8 cellular contexts compared by ENCODE assay signal in the genomic region with DNA sequence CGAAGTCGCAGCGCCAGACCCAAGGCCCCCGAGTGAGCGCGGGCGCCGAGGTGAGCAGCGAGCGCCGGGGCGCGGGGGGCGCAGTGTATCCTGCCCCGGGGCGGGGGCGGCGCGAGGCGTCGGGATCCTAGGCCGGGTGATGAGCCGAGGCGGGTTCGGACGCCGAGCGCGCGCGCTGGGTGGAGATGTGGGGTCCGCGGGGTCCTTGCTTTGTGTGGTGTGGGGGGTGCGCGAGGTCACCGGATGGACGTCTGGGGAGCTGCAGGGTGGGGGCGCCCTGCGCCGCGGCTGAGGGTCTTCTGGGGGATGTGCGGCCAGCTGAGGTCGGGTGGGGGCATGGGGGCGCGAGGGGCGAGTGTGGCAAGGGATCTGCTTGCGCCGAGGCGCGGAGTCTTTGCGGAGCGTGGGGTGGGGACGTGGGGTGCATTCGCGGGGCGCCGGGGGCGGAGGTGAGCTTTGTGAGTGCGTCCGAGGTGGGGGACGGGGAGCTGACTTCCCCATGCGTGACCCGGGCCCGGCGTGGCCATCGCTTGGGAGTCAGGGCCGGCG. TPM values are rescaled to one million over a fixed set of nuclear protein-coding genes. Genes with fewer than 3 reads are reported as not detected.
DNase-seq lines count a peak whose midpoint lies in the region; ATAC-seq and TF ChIP-seq lines count a peak whose summit lies in the region.

No MANE protein-coding gene starts in this region.

- TF ChIP-seq CTCF in VCaP (conservative IDR thresholded peaks at IDR 0.05) (no peak), suprapubic skin (IDR thresholded peaks at IDR 0.05) (no peak)

- peak overlapping the region; percentile 77 to 78 for H3K4me3 ChIP-seq in duodenal mucosa (ENCODE audit: low read depth in 1 of 2, low read length in 2 of 2)
- H3K4me3 ChIP-seq in mesenchymal stem cell (ENCODE audit: insufficient read depth in 1 of 2, low read depth in 1 of 2, low read length in 2 of 2): peak overlapping the region; percentile 78 to 80
- peak overlapping the region; percentile 76 for H3K4me3 ChIP-seq in suprapubic skin

- DNase-seq in DMS 273 (lab: John Stamatoyannopoulos, UW; ENCODE audit: unreplicated experiment) (peak; percentile 62), DMS 273 treated with DMSO at 0.1 percent for 48 hours (lab: John Stamatoyannopoulos, UW) (no peak), mesenchymal stem cell (no peak), suprapubic skin (ENCODE audit: low spot score in 2 of 2) (peak; percentile 76 to 84), GF-D8 (lab: John Stamatoyannopoulos, UW) (no peak)

- peak overlapping the region; percentile 40 for H2BK5ac ChIP-seq in mesenchymal stem cell (ENCODE audit: low read depth, low read length, poor library complexity, severe bottlenecking)

- no peak for TF ChIP-seq POLR2A in suprapubic skin (IDR thresholded peaks at IDR 0.05)

- peak overlapping the region; percentile 53 to 97 for H3K4ac ChIP-seq in mesenchymal stem cell (ENCODE audit: low read depth in 1 of 2, low read length in 2 of 2)

- H3K27ac ChIP-seq in VCaP (peak overlapping the region; percentile 95), duodenal mucosa (ENCODE audit: low read depth, low read length) (peak overlapping the region; percentile 87), mesenchymal stem cell (ENCODE audit: low read length, poor library complexity, severe bottlenecking) (no peak overlapping the region), suprapubic skin (peak overlapping the region; percentile 91)

- peak overlapping the region; percentile 64 to 81 for H3K9ac ChIP-seq in duodenal mucosa (ENCODE audit: low read depth in 1 of 2, low read length in 2 of 2)
- peak overlapping the region; percentile 93 for H3K9ac ChIP-seq in mesenchymal stem cell (ENCODE audit: low read length)

- H3K23ac ChIP-seq in mesenchymal stem cell (ENCODE audit: low read length in 2 of 2): peak overlapping the region in 1 of 2 experiments; percentile 70

- H4K8ac ChIP-seq in mesenchymal stem cell (ENCODE audit: low read length): peak overlapping the region; percentile 66

- H3K9me3 ChIP-seq in duodenal mucosa (ENCODE audit: control insufficient read depth in 1 of 2, low read length in 2 of 2): no peaks in the 10 kb centered on the region
- no peaks in the 10 kb centered on the region for H3K9me3 ChIP-seq in mesenchymal stem cell (ENCODE audit: control insufficient read depth, low read length)
- H3K9me3 ChIP-seq in suprapubic skin: no peaks in the 10 kb centered on the region

- H3K18ac ChIP-seq in mesenchymal stem cell (ENCODE audit: low read depth in 1 of 2, low read length in 2 of 2): peak overlapping the region; percentile 94 to 98

- H2BK12ac ChIP-seq in mesenchymal stem cell (ENCODE audit: low read length in 2 of 2): peak overlapping the region in 1 of 2 experiments; percentile 74

- peak overlapping the region; percentile 93 for H2BK15ac ChIP-seq in mesenchymal stem cell (ENCODE audit: low read depth, poor library complexity, severe bottlenecking)

- ATAC-seq in HG03025 (IDR thresholded peaks at IDR 0.05; ENCODE audit: low FRiP score, unreplicated experiment): peak; percentile 16

- H2AFZ ChIP-seq in mesenchymal stem cell (ENCODE audit: low read depth, low read length): no peak overlapping the region

- H2BK120ac ChIP-seq in mesenchymal stem cell (ENCODE audit: low read depth, low read length): peak overlapping the region; percentile 92

- WGBS in mesenchymal stem cell: 2% methylated on average over 40 of the region's 68 CpGs
- 1% methylated on average over 30 of the region's 68 CpGs for WGBS in suprapubic skin

- H4K91ac ChIP-seq in mesenchymal stem cell (ENCODE audit: low read length): peak overlapping the region; percentile 79

- H3K27me3 ChIP-seq in duodenal mucosa (ENCODE audit: control insufficient read depth in 1 of 2, insufficient read depth in 2 of 2, low read length in 2 of 2): no peaks in the 10 kb centered on the region
- H3K27me3 ChIP-seq in mesenchymal stem cell (ENCODE audit: control insufficient read depth in 1 of 2, insufficient read depth in 1 of 2, low read length in 2 of 2): peaks cover 4 to 5% of the 10 kb centered on the region in 2 experiments
- no peaks in the 10 kb centered on the region for H3K27me3 ChIP-seq in suprapubic skin

- H3K4me1 ChIP-seq in duodenal mucosa (ENCODE audit: control insufficient read depth in 1 of 2, insufficient read depth in 2 of 2, low read length in 2 of 2) (peaks cover 26 to 27% of the 10 kb centered on the region in 2 donors), mesenchymal stem cell (ENCODE audit: control insufficient read depth, insufficient read depth, low read depth, low read length) (peaks cover 33% of the 10 kb centered on the region), suprapubic skin (peaks cover 48% of the 10 kb centered on the region)

- H3K4me2 ChIP-seq in mesenchymal stem cell (ENCODE audit: low read length, poor library complexity, severe bottlenecking): peak overlapping the region; percentile 76

- no peaks in the 10 kb centered on the region for H3K36me3 ChIP-seq in duodenal mucosa (ENCODE audit: control insufficient read depth in 1 of 2, insufficient read depth in 2 of 2, low read length in 2 of 2)
- no peaks in the 10 kb centered on the region for H3K36me3 ChIP-seq in mesenchymal stem cell (ENCODE audit: control insufficient read depth in 1 of 2, insufficient read depth in 2 of 2, low read depth in 1 of 2, low read length in 2 of 2)
- no peaks in the 10 kb centered on the region for H3K36me3 ChIP-seq in suprapubic skin

- TF ChIP-seq EP300 in suprapubic skin (IDR thresholded peaks at IDR 0.05): no peak

- no peaks in the 10 kb centered on the region for H3K79me1 ChIP-seq in mesenchymal stem cell (replicated peaks; ENCODE audit: low read length, poor library complexity, severe bottlenecking)

- H3K14ac ChIP-seq in mesenchymal stem cell (ENCODE audit: low read length in 2 of 2): peak overlapping the region; percentile 78 to 94

- H2AK5ac ChIP-seq in mesenchymal stem cell (ENCODE audit: low read length, severe bottlenecking): no peak overlapping the region

RNA-seq across cellular contexts. Expression of a gene that starts 0.6 kb away (rescaled TPM):
- polyA plus RNA-seq in mesenchymal stem cell (2013, experiment 1 of 2): 24.1 TPM
- polyA plus RNA-seq in mesenchymal stem cell (2013, experiment 2 of 2): 22.8 TPM
- 10 to 100 TPM; 20.3 to 46.1 (median 30.4) TPM for total RNA-seq in suprapubic skin

Comparison
In these comparisons a context has a peak if more than half of its experiments do, and no peak if none do; other contexts are left out.
1. DNase-seq: peak in DMS 273 (single experiment) and suprapubic skin (2 of 2); none in DMS 273 treated with DMSO at 0.1 percent for 48 hours (single experiment), mesenchymal stem cell (single experiment) and GF-D8 (single experiment).
2. Peak in every context shown above with its lines, with median percentiles within 50 percentile points of each other: H3K4me3 ChIP-seq.